ENCODE assay signal across 8 cellular contexts in genomic region chr20:35490736-35491181, GRCh38. TPM values are rescaled to one million over a fixed set of nuclear protein-coding genes. Genes with fewer than 3 reads are reported as not detected.
DNase-seq lines count a peak whose midpoint lies in the region; ATAC-seq and TF ChIP-seq lines count a peak whose summit lies in the region.

No MANE protein-coding gene starts in this region.

- H3K27me3 ChIP-seq in effector memory CD4-positive, alpha-beta T cell (replicated peaks; ENCODE audit: control insufficient read depth, insufficient read depth, low read length, poor library complexity, severe bottlenecking): no peaks in the 10 kb centered on the region
- no peaks in the 10 kb centered on the region for H3K27me3 ChIP-seq in neuronal stem cell (ENCODE audit: control insufficient read depth in 3 of 3, insufficient read depth in 3 of 3, low read depth in 1 of 3, low read length in 3 of 3)

- H4K8ac ChIP-seq in neuronal stem cell (ENCODE audit: low read depth, low read length): no peak overlapping the region

- H3K36me3 ChIP-seq in effector memory CD4-positive, alpha-beta T cell (ENCODE audit: control insufficient read depth, insufficient read depth, low read length): peaks cover 27% of the 10 kb centered on the region
- peaks cover 34 to 96% of the 10 kb centered on the region in 2 donors for H3K36me3 ChIP-seq in neuronal stem cell (replicated peaks in 1 of 2; ENCODE audit: control insufficient read depth in 2 of 2, insufficient read depth in 2 of 2, low read length in 2 of 2)

- H2BK12ac ChIP-seq in neuronal stem cell (ENCODE audit: low read length): no peak overlapping the region

- no peak overlapping the region for H3K23ac ChIP-seq in neuronal stem cell (ENCODE audit: low read depth, low read length, poor library complexity)

- no peak overlapping the region for H3K4ac ChIP-seq in neuronal stem cell (ENCODE audit: low read length)

- no peak overlapping the region for H2AFZ ChIP-seq in neuronal stem cell (ENCODE audit: low read length)

- no peak overlapping the region for H3K18ac ChIP-seq in neuronal stem cell (ENCODE audit: low read length)

- no peaks in the 10 kb centered on the region for H3K9me3 ChIP-seq in effector memory CD4-positive, alpha-beta T cell (ENCODE audit: control insufficient read depth, low read length)
- H3K9me3 ChIP-seq in neuronal stem cell (replicated peaks in 1 of 2; ENCODE audit: control insufficient read depth in 2 of 2, insufficient read depth in 1 of 2, low read depth in 1 of 2, low read length in 2 of 2): no peaks in the 10 kb centered on the region

- no peak overlapping the region for H2BK15ac ChIP-seq in neuronal stem cell (ENCODE audit: low read length)

- H2BK120ac ChIP-seq in neuronal stem cell (ENCODE audit: low read depth, low read length): no peak overlapping the region

- peak; percentile 94 for ATAC-seq in HG03159 (IDR thresholded peaks at IDR 0.05; ENCODE audit: unreplicated experiment)
- ATAC-seq in activated CD4-positive, CD25-positive, alpha-beta regulatory T cell treated with anti-CD3 and anti-CD28 coated beads, Interleukin-2, amount 50 U/mL, for 24 hours: peak; percentile 97 to 98

- TF ChIP-seq POLR2A in GM19193 (IDR thresholded peaks at IDR 0.05; ENCODE audit: extremely low read depth, insufficient read depth, insufficient read length): peak; percentile 79

- peak overlapping the region; percentile 82 for H3K27ac ChIP-seq in effector memory CD4-positive, alpha-beta T cell (ENCODE audit: insufficient read depth, low read length, poor library complexity, severe bottlenecking)
- no peak overlapping the region for H3K27ac ChIP-seq in neuronal stem cell (replicated peaks; ENCODE audit: low read length)

- H4K91ac ChIP-seq in neuronal stem cell (ENCODE audit: low read depth, low read length, poor library complexity): no peak overlapping the region

- no peak overlapping the region for H2BK5ac ChIP-seq in neuronal stem cell (ENCODE audit: low read length)

- H2AK5ac ChIP-seq in neuronal stem cell (ENCODE audit: low read depth, low read length): no peak overlapping the region

- H3K79me1 ChIP-seq in neuronal stem cell (ENCODE audit: low read depth, low read length): peaks cover 3% of the 10 kb centered on the region

- no peak overlapping the region for H3K14ac ChIP-seq in neuronal stem cell (ENCODE audit: low read length)

- H3K4me3 ChIP-seq in effector memory CD4-positive, alpha-beta T cell (ENCODE audit: insufficient read depth, low read depth, low read length, poor library complexity, severe bottlenecking): peak overlapping the region; percentile 75
- no peak overlapping the region for H3K4me3 ChIP-seq in neuronal stem cell (ENCODE audit: low read length in 2 of 2)

- peaks cover 24% of the 10 kb centered on the region for H3K4me1 ChIP-seq in effector memory CD4-positive, alpha-beta T cell (ENCODE audit: control insufficient read depth, insufficient read depth, low read length, poor library complexity, severe bottlenecking)
- peaks cover 0 to 1% of the 10 kb centered on the region in 2 donors for H3K4me1 ChIP-seq in neuronal stem cell (ENCODE audit: control insufficient read depth in 2 of 2, insufficient read depth in 1 of 2, low read depth in 1 of 2, low read length in 2 of 2)

- DNase-seq in effector memory CD4-positive, alpha-beta T cell: peak; percentile 32 to 47 (median 44)
- DNase-seq in stimulated activated CD4-positive, alpha-beta T cell treated with anti-CD3 and anti-CD28 coated beads, Interleukin-4, amount 100 ng/mL, for 24 hours: peak; percentile 59
- DNase-seq in NCI-H2029 treated with DMSO at 0.1 percent for 48 hours (lab: John Stamatoyannopoulos, UW) (no peak), neuronal stem cell (ENCODE audit: low spot score) (no peak), foreskin melanocyte (no peak)

- no peak overlapping the region for H3K9ac ChIP-seq in neuronal stem cell (ENCODE audit: low read depth, low read length, poor library complexity)

- no peak overlapping the region for H3K4me2 ChIP-seq in neuronal stem cell (ENCODE audit: insufficient read depth, low read length, poor library complexity, severe bottlenecking)

- no CpG with 5 or more reads among the region's 6 CpGs for WGBS in neuronal stem cell (ENCODE audit: extremely low coverage in 2 of 2, insufficient read length in 2 of 2, insufficient replicate concordance in 1 of 2), 2 donors

RNA-seq across cellular contexts. Expression of gene CEP250, which starts 35.4 kb away (rescaled TPM):
- polyA plus RNA-seq in neuronal stem cell (2013, experiment 1 of 2): 12.0 TPM
- polyA plus RNA-seq in neuronal stem cell (2013, experiment 2 of 2): 13.1 TPM

RNA-seq across cellular contexts. Expression of gene C20orf173, which starts 38.7 kb away (rescaled TPM):
- not detected for polyA plus RNA-seq in neuronal stem cell (2013, experiment 1 of 2)
- not detected for polyA plus RNA-seq in neuronal stem cell (2013, experiment 2 of 2)

RNA-seq across cellular contexts. Expression of gene ERGIC3, which starts 51.1 kb away (rescaled TPM):
- polyA plus RNA-seq in neuronal stem cell (2013, experiment 1 of 2): 177 TPM
- polyA plus RNA-seq in neuronal stem cell (2013, experiment 2 of 2): 162 TPM

RNA-seq across cellular contexts. Expression of gene GDF5, which starts 52.7 kb away (rescaled TPM):
- 0.57 TPM for polyA plus RNA-seq in neuronal stem cell (2013, experiment 1 of 2)
- polyA plus RNA-seq in neuronal stem cell (2013, experiment 2 of 2): 0.48 TPM

Comparison
In these comparisons a context has a peak if more than half of its experiments do, and no peak if none do; other contexts are left out.
1. DNase-seq: peak in effector memory CD4-positive, alpha-beta T cell (3 of 3) and stimulated activated CD4-positive, alpha-beta T cell treated with anti-CD3 and anti-CD28 coated beads, Interleukin-4, amount 100 ng/mL, for 24 hours (single experiment); none in NCI-H2029 treated with DMSO at 0.1 percent for 48 hours (single experiment), neuronal stem cell (single experiment) and foreskin melanocyte (single experiment).